ENCODE assay signal across 17 cellular contexts in the genomic region with DNA sequence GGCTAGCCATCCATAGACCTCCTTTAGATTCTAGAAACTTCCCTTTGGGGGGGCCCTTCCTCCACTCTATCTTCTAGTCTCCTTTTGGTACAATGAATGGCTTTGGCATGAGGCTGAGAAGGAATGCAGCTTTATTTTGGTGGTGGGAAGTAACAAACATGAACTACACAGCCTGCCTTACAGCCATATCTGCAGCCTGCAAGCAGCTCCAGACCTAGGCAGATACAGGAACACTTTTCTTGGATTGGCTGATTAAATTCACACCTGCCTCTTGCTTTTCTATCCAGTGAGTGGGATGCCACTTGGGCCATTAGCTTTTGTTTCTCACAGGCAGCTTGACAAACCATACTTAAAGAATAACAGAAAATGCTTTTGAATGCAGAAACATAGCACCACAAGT. TPM values are rescaled to one million over a fixed set of nuclear protein-coding genes. Genes with fewer than 3 reads are reported as not detected.
"Had no signal": no experiment of that assay in that cellular context is flagged by ENCODE, and none has a peak within 500 bp of the region (broad histone marks: within the 10 kb centered on the region; RNA-seq: fewer than 3 reads in every experiment).

No MANE protein-coding gene starts in this region.

- H3K4me1 Mint-ChIP-seq: activated naive CD8-positive, alpha-beta T cell treated with anti-CD3 and anti-CD28 coated beads, Interleukin-2, amount 10 ng/mL, durations not matched to agents 7 days and 5 days; stimulated activated memory B cell treated with anti-CD40 and anti-IgM and Interleukin-4, amounts not matched to agents 10 μg/mL and 1 μg/mL and 100 μg/mL, for 72 hours had no signal

- H3K27me3 ChIP-seq: dorsolateral prefrontal cortex, neutrophil, tibial artery had no signal

- H3K9me3 Mint-ChIP-seq: activated naive CD8-positive, alpha-beta T cell treated with anti-CD3 and anti-CD28 coated beads, Interleukin-2, amount 10 ng/mL, durations not matched to agents 7 days and 5 days; activated T-cell treated with anti-CD3 and anti-CD28 coated beads, Interleukin-2, amount 50 U/mL, for 72 hours; naive B cell; stimulated activated memory B cell treated with anti-CD40 and anti-IgM and Interleukin-4, amounts not matched to agents 10 μg/mL and 1 μg/mL and 100 μg/mL, for 72 hours had no signal

- H3K9ac ChIP-seq: parathyroid adenoma had no signal

- H3K36me3 ChIP-seq: neutrophil, tibial artery had no signal

- H3K4me3 ChIP-seq: dorsolateral prefrontal cortex, tibial artery had no signal

- DNase-seq: activated CD4-positive, alpha-beta T cell treated with anti-CD3 and anti-CD28 coated beads for 4 hours; activated CD8-positive, alpha-beta memory T cell treated with anti-CD3 and anti-CD28 coated beads, Interleukin-2, amount 50 U/mL, for 4 hours; activated CD8-positive, alpha-beta T cell treated with anti-CD3 and anti-CD28 coated beads, Interleukin-2, amount 10 ng/mL, durations not matched to agents 7 days and 5 days; activated naive CD8-positive, alpha-beta T cell treated with anti-CD3 and anti-CD28 coated beads, Interleukin-2, amount 10 ng/mL, durations not matched to agents 7 days and 5 days; activated T-cell treated with anti-CD3 and anti-CD28 coated beads, Interleukin-2, amount 50 U/mL, for 72 hours; dorsolateral prefrontal cortex; islet precursor cell; naive B cell; retina; stimulated activated CD4-positive, alpha-beta T cell treated with anti-CD3 and anti-CD28 coated beads, Interleukin-2, amount 100 ng/mL, for 48 hours; T-helper 17 cell; tibial artery; WERI-Rb-1 had no signal

- H3K4me3 Mint-ChIP-seq: activated CD8-positive, alpha-beta T cell treated with anti-CD3 and anti-CD28 coated beads, Interleukin-2, amount 10 ng/mL, durations not matched to agents 7 days and 5 days; activated naive CD8-positive, alpha-beta T cell treated with anti-CD3 and anti-CD28 coated beads, Interleukin-2, amount 10 ng/mL, durations not matched to agents 7 days and 5 days; activated T-cell treated with anti-CD3 and anti-CD28 coated beads, Interleukin-2, amount 50 U/mL, for 72 hours; naive B cell; stimulated activated memory B cell treated with anti-CD40 and anti-IgM and Interleukin-4, amounts not matched to agents 10 μg/mL and 1 μg/mL and 100 μg/mL, for 72 hours; T-helper 17 cell had no signal

- H3K9me3 ChIP-seq: neutrophil, tibial artery had no signal

- FAIRE-seq: urothelium cell line had no signal

- H3K36me3 Mint-ChIP-seq: activated naive CD8-positive, alpha-beta T cell treated with anti-CD3 and anti-CD28 coated beads, Interleukin-2, amount 10 ng/mL, durations not matched to agents 7 days and 5 days; naive B cell; stimulated activated memory B cell treated with anti-CD40 and anti-IgM and Interleukin-4, amounts not matched to agents 10 μg/mL and 1 μg/mL and 100 μg/mL, for 72 hours had no signal

- H3K4me1 ChIP-seq: parathyroid adenoma, tibial artery had no signal

- ATAC-seq: activated CD8-positive, alpha-beta T cell treated with anti-CD3 and anti-CD28 coated beads, Interleukin-2, amount 10 ng/mL, durations not matched to agents 7 days and 5 days; activated T-cell treated with anti-CD3 and anti-CD28 coated beads, Interleukin-2, amount 50 U/mL, for 72 hours; stimulated activated memory B cell treated with anti-CD40 and anti-IgM and Interleukin-4, amounts not matched to agents 10 μg/mL and 1 μg/mL and 100 μg/mL, for 72 hours; T-helper 17 cell had no signal

- H3K27ac ChIP-seq: dorsolateral prefrontal cortex, neutrophil, parathyroid adenoma, tibial artery, WERI-Rb-1 had no signal

- H3K27me3 Mint-ChIP-seq: naive B cell; stimulated activated memory B cell treated with anti-CD40 and anti-IgM and Interleukin-4, amounts not matched to agents 10 μg/mL and 1 μg/mL and 100 μg/mL, for 72 hours had no signal

- H3K27ac Mint-ChIP-seq: activated CD8-positive, alpha-beta T cell treated with anti-CD3 and anti-CD28 coated beads, Interleukin-2, amount 10 ng/mL, durations not matched to agents 7 days and 5 days; activated naive CD8-positive, alpha-beta T cell treated with anti-CD3 and anti-CD28 coated beads, Interleukin-2, amount 10 ng/mL, durations not matched to agents 7 days and 5 days; activated T-cell treated with anti-CD3 and anti-CD28 coated beads, Interleukin-2, amount 50 U/mL, for 72 hours; stimulated activated memory B cell treated with anti-CD40 and anti-IgM and Interleukin-4, amounts not matched to agents 10 μg/mL and 1 μg/mL and 100 μg/mL, for 72 hours; T-helper 17 cell had no signal

RNA-seq across cellular contexts. Expression of a gene that starts 34.0 kb away (rescaled TPM):
- total RNA-seq: activated CD8-positive, alpha-beta T cell treated with anti-CD3 and anti-CD28 coated beads, Interleukin-2, amount 10 ng/mL, durations not matched to agents 7 days and 5 days; activated naive CD8-positive, alpha-beta T cell treated with anti-CD3 and anti-CD28 coated beads, Interleukin-2, amount 10 ng/mL, durations not matched to agents 7 days and 5 days; activated T-cell treated with anti-CD3 and anti-CD28 coated beads, Interleukin-2, amount 50 U/mL, for 72 hours; T-helper 17 cell had no signal
